Comparison of ENCODE assay signal across 8 cellular contexts in the genomic region with DNA sequence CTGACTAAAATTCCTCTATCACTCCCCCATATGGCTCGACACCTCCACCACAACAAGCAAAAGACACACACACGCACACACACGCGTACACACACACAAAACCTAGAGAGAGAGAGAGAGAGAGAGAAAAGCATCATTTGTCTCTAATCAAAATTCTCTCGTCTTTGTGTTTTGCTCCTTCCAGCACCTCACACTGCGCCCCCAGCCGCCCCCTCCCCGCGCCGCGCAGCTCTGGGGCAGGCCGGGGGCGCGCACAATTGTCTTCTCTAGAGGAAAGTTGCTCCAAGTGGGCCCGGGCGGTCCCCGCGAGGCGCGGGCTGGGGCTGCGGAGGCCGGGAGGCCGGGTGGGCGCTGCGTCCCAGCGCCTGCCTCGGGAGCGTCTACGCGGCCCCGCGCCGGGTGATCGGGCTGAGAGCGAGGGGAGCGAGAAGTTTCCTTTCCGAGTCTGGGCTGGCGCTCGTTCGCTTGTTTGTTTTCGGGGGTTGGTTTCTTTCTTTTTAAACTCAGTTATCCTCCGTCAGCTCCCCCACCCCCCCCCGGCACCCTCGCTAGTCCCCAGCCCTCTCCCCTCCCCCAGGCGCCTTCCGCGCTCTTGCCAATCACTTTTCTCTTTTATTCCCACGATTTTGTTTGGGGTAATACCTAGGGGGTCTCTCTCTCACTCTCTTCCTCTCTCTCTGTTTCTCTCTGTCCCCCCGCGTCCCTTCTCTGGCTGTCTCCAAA. TPM values are rescaled to one million over a fixed set of nuclear protein-coding genes. Genes with fewer than 3 reads are reported as not detected.
DNase-seq lines count a peak whose midpoint lies in the region; ATAC-seq and TF ChIP-seq lines count a peak whose summit lies in the region.

No MANE protein-coding gene starts in this region.

- H3K9me3 ChIP-seq in SJSA1 (replicated peaks) (no peaks in the 10 kb centered on the region), lung (ENCODE audit: control insufficient read depth in 2 of 2, insufficient read depth in 1 of 2, low read length in 1 of 2) (no peaks in the 10 kb centered on the region)

- no peak for ATAC-seq in lung (ENCODE audit: insufficient read depth, low FRiP score)

- H3K27ac ChIP-seq in SJSA1 (peak overlapping the region; percentile 100), lung (ENCODE audit: low read depth in 1 of 2, low read length in 1 of 2) (peak overlapping the region; percentile 99 to 100), substantia nigra (ENCODE audit: low read depth, low read length, poor library complexity, severe bottlenecking) (peak overlapping the region; percentile 99)

- no peak for TF ChIP-seq CTCF in choroid plexus epithelial cell (conservative IDR thresholded peaks at IDR 0.05; ENCODE audit: low read depth, low read length)
- no peak for TF ChIP-seq CTCF in lung (IDR thresholded peaks at IDR 0.05; ENCODE audit: control extremely low read depth, extremely low read depth)

- peaks cover 12% of the 10 kb centered on the region for H3K36me3 ChIP-seq in SJSA1
- no peaks in the 10 kb centered on the region for H3K36me3 ChIP-seq in lung (ENCODE audit: control insufficient read depth in 2 of 2, insufficient read depth in 2 of 2, low read length in 2 of 2)

- H3K27me3 ChIP-seq in SJSA1 (replicated peaks): no peaks in the 10 kb centered on the region
- H3K27me3 ChIP-seq in lung (ENCODE audit: control insufficient read depth, insufficient read depth): no peaks in the 10 kb centered on the region

- WGBS in lung, 2 donors: 1 to 3% methylated on average over 36 to 50 of the region's 50 CpGs

- DNase-seq in NCI-H82 (lab: John Stamatoyannopoulos, UW): peak; percentile 59
- DNase-seq in NCI-H82 treated with DMSO at 0.1 percent for 48 hours (lab: John Stamatoyannopoulos, UW; ENCODE audit: unreplicated experiment): no peak
- DNase-seq in SJSA1 (ENCODE audit: low read depth in 1 of 2, low spot score in 2 of 2): peak; percentile 62 to 83
- peak; percentile 78 for DNase-seq in choroid plexus epithelial cell (ENCODE audit: low read depth)
- no peak for DNase-seq in lung (ENCODE audit: low spot score)
- peak in 30 of 49 donors; percentile 24 to 85 (median 59) for DNase-seq in substantia nigra (lab: John Stamatoyannopoulos, UW)
- DNase-seq in activated CD4-positive, CD25-positive, alpha-beta regulatory T cell treated with anti-CD3 and anti-CD28 coated beads, Interleukin-2, amount 50 U/mL, for 72 hours: no peak
- DNase-seq in putamen (ENCODE audit: low spot score): no peak

- H3K4me3 ChIP-seq in SJSA1 (peak overlapping the region; percentile 95), choroid plexus epithelial cell (ENCODE audit: low read depth, low read length) (peak overlapping the region; percentile 88), lung (peak overlapping the region; percentile 71)

- H3K4me1 ChIP-seq in SJSA1 (replicated peaks) (peaks cover 66% of the 10 kb centered on the region), lung (ENCODE audit: control insufficient read depth in 2 of 2, insufficient read depth in 2 of 2, low read length in 2 of 2) (peaks cover 3 to 5% of the 10 kb centered on the region in 2 donors)

RNA-seq across cellular contexts. Expression of a gene that starts 4.1 kb away (rescaled TPM):
- total RNA-seq in SJSA1 (2014; rRNA removed; shearing (Covaris generic)): 40.0 and 48.0 TPM in 2 replicates
- total RNA-seq in lung: 100 to 1,000 TPM; 176 to 332 TPM
- 10 to 100 TPM; 27.0 to 77.6 TPM for polyA plus RNA-seq in lung

Comparison
In these comparisons a context has a peak if more than half of its experiments do, and no peak if none do; other contexts are left out.
1. DNase-seq: peak in NCI-H82 (single experiment), SJSA1 (2 of 2), choroid plexus epithelial cell (single experiment) and substantia nigra (30 of 49); none in NCI-H82 treated with DMSO at 0.1 percent for 48 hours (single experiment), lung (single experiment), activated CD4-positive, CD25-positive, alpha-beta regulatory T cell treated with anti-CD3 and anti-CD28 coated beads, Interleukin-2, amount 50 U/mL, for 72 hours (single experiment) and putamen (single experiment).
2. Peak in every context shown above with its lines, with median percentiles within 50 percentile points of each other: H3K27ac ChIP-seq and H3K4me3 ChIP-seq.